In genomic region chr11:118841469-118842222, GRCh38 we compare ENCODE assay signal across 2 cellular contexts.
TF ChIP-seq lines count a peak whose summit lies in the region.

No MANE protein-coding gene starts in this region.

TF ChIP-seq in GM23338, 12 proteins besides CTCF, POLR2A, EP300 and RAD21:
- TF ChIP-seq NANOG (IDR thresholded peaks at IDR 0.05; ENCODE audit: borderline replicate concordance) (no peak), ZNF114 (CRISPR knock-in tag; IDR thresholded peaks at IDR 0.05) (no peak), CREB1 (CRISPR knock-in tag; IDR thresholded peaks at IDR 0.05; ENCODE audit: low read depth) (no peak)

TF ChIP-seq in HepG2, 621 proteins besides CTCF, POLR2A, EP300 and RAD21:
- TF ChIP-seq NKX3-1 (CRISPR knock-in tag; IDR thresholded peaks at IDR 0.05) (no peak), NCOA2 (CRISPR knock-in tag; IDR thresholded peaks at IDR 0.05) (peak; percentile 31; the same call in 1 of the 2 replicates), PITX1 (CRISPR knock-in tag; IDR thresholded peaks at IDR 0.05) (peak; percentile 44; the same call in 1 of the 2 replicates), FOXA3 (CRISPR knock-in tag; IDR thresholded peaks at IDR 0.05) (0 out of 2 replicates have a peak, but pooled peaks have one; percentile 21), SMC3 (IDR thresholded peaks at IDR 0.05; ENCODE audit: low read length) (no peak), RARA (CRISPR knock-in tag; IDR thresholded peaks at IDR 0.05) (peak; percentile 51), HMG20A (CRISPR knock-in tag; IDR thresholded peaks at IDR 0.05; ENCODE audit: borderline replicate concordance) (0 out of 2 replicates have a peak, but pooled peaks have one; percentile 32), HNF4A (CRISPR knock-in tag; IDR thresholded peaks at IDR 0.05) (peak; percentile 84), ZNF577 (CRISPR knock-in tag; IDR thresholded peaks at IDR 0.05; ENCODE audit: borderline replicate concordance, low read depth) (no peak), SKI (IDR thresholded peaks at IDR 0.05; ENCODE audit: partially characterized antibody) (peak; percentile 84), SOX5 (CRISPR knock-in tag; IDR thresholded peaks at IDR 0.05; ENCODE audit: borderline replicate concordance) (0 out of 2 replicates have a peak, but pooled peaks have one; percentile 28), BCL6 (CRISPR knock-in tag; IDR thresholded peaks at IDR 0.05) (peak; percentile 54; the same call in 1 of the 2 replicates), SOX13 (IDR thresholded peaks at IDR 0.05) (no peak), SOX13 (CRISPR knock-in tag; conservative IDR thresholded peaks at IDR 0.05 in 1 of 2, IDR thresholded peaks at IDR 0.05 in 1 of 2) (0 out of 4 replicates have a peak, but pooled peaks of 1 of the 2 experiments have one; percentile 39), CEBPB (IDR thresholded peaks at IDR 0.05; ENCODE audit: borderline replicate concordance, low read depth, low read length) (peak; percentile 43; the same call in 1 of the 2 replicates), KDM5B (CRISPR knock-in tag; IDR thresholded peaks at IDR 0.05; ENCODE audit: borderline replicate concordance) (no peak), SMARCC2 (IDR thresholded peaks at IDR 0.05) (no peak), NCOR1 (IDR thresholded peaks at IDR 0.05; ENCODE audit: borderline replicate concordance, low read length) (peak; percentile 50; the same call in 1 of the 2 replicates), SOX6 (IDR thresholded peaks at IDR 0.05) (no peak), SOX6 (CRISPR knock-in tag; IDR thresholded peaks at IDR 0.05) (peak; percentile 73), HNF4G (IDR thresholded peaks at IDR 0.05; ENCODE audit: borderline replicate concordance, low read depth, low read length) (peak; percentile 35; the same call in 1 of the 2 replicates), HNF4G (CRISPR knock-in tag; IDR thresholded peaks at IDR 0.05; ENCODE audit: borderline replicate concordance, low read depth) (no peak)
- TF ChIP-seq, protein P1, sequence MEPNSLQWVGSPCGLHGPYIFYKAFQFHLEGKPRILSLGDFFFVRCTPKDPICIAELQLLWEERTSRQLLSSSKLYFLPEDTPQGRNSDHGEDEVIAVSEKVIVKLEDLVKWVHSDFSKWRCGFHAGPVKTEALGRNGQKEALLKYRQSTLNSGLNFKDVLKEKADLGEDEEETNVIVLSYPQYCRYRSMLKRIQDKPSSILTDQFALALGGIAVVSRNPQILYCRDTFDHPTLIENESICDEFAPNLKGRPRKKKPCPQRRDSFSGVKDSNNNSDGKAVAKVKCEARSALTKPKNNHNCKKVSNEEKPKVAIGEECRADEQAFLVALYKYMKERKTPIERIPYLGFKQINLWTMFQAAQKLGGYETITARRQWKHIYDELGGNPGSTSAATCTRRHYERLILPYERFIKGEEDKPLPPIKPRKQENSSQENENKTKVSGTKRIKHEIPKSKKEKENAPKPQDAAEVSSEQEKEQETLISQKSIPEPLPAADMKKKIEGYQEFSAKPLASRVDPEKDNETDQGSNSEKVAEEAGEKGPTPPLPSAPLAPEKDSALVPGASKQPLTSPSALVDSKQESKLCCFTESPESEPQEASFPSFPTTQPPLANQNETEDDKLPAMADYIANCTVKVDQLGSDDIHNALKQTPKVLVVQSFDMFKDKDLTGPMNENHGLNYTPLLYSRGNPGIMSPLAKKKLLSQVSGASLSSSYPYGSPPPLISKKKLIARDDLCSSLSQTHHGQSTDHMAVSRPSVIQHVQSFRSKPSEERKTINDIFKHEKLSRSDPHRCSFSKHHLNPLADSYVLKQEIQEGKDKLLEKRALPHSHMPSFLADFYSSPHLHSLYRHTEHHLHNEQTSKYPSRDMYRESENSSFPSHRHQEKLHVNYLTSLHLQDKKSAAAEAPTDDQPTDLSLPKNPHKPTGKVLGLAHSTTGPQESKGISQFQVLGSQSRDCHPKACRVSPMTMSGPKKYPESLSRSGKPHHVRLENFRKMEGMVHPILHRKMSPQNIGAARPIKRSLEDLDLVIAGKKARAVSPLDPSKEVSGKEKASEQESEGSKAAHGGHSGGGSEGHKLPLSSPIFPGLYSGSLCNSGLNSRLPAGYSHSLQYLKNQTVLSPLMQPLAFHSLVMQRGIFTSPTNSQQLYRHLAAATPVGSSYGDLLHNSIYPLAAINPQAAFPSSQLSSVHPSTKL (CRISPR knock-in tag; IDR thresholded peaks at IDR 0.05): peak; percentile 53
- TF ChIP-seq, protein P2, sequence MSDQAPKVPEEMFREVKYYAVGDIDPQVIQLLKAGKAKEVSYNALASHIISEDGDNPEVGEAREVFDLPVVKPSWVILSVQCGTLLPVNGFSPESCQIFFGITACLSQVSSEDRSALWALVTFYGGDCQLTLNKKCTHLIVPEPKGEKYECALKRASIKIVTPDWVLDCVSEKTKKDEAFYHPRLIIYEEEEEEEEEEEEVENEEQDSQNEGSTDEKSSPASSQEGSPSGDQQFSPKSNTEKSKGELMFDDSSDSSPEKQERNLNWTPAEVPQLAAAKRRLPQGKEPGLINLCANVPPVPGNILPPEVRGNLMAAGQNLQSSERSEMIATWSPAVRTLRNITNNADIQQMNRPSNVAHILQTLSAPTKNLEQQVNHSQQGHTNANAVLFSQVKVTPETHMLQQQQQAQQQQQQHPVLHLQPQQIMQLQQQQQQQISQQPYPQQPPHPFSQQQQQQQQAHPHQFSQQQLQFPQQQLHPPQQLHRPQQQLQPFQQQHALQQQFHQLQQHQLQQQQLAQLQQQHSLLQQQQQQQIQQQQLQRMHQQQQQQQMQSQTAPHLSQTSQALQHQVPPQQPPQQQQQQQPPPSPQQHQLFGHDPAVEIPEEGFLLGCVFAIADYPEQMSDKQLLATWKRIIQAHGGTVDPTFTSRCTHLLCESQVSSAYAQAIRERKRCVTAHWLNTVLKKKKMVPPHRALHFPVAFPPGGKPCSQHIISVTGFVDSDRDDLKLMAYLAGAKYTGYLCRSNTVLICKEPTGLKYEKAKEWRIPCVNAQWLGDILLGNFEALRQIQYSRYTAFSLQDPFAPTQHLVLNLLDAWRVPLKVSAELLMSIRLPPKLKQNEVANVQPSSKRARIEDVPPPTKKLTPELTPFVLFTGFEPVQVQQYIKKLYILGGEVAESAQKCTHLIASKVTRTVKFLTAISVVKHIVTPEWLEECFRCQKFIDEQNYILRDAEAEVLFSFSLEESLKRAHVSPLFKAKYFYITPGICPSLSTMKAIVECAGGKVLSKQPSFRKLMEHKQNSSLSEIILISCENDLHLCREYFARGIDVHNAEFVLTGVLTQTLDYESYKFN (CRISPR knock-in tag; conservative IDR thresholded peaks at IDR 0.05): 0 out of 2 replicates have a peak, but pooled peaks have one; percentile 42
